In genomic region chr2:237242091-237242536, GRCh38 we compare ENCODE assay signal across 12 cellular contexts.
"Had no signal": no experiment of that assay in that cellular context is flagged by ENCODE, and none has a peak within 500 bp of the region (broad histone marks: within the 10 kb centered on the region; RNA-seq: fewer than 3 reads in every experiment).

No MANE protein-coding gene starts in this region.

- H3K4me1 Mint-ChIP-seq: central memory CD8-positive, alpha-beta T cell; T-helper 17 cell had no signal

- H3K4me3 ChIP-seq: ovary, smooth muscle cell, tibial nerve had no signal

- DNase-seq: activated CD4-positive, alpha-beta T cell treated with anti-CD3 and anti-CD28 coated beads, Interleukin-2, amount 50 U/mL, for 1 hour; activated CD4-positive, CD25-positive, alpha-beta regulatory T cell; activated naive CD4-positive, alpha-beta T cell treated with anti-CD3 and anti-CD28 coated beads, Interleukin-2, amount 50 U/mL, for 16 hours; effector memory CD4-positive, alpha-beta T cell; foreskin keratinocyte; mesendoderm; ovary; T-helper 17 cell had no signal

- H3K36me3 ChIP-seq: ovary, tibial nerve had no signal

- H3K27ac ChIP-seq: epithelial cell of prostate, foreskin keratinocyte, ovary had no signal

- H3K9me3 ChIP-seq: ovary had no signal

- H3K4me1 ChIP-seq: foreskin keratinocyte, tibial nerve had no signal

- H3K27me3 ChIP-seq: ovary, tibial nerve had no signal

- ATAC-seq: foreskin keratinocyte, T-helper 17 cell had no signal

- H3K27ac Mint-ChIP-seq: T-helper 17 cell had no signal

- H3K27me3 Mint-ChIP-seq: T-helper 17 cell had no signal

- H3K4me3 Mint-ChIP-seq: central memory CD8-positive, alpha-beta T cell; T-helper 17 cell had no signal
